ENCODE assay signal across 8 cellular contexts in genomic region chr15:99614749-99615288, GRCh38. TPM values are rescaled to one million over a fixed set of nuclear protein-coding genes. Genes with fewer than 3 reads are reported as not detected.
DNase-seq lines count a peak whose midpoint lies in the region; ATAC-seq, FAIRE-seq and TF ChIP-seq lines count a peak whose summit lies in the region.

No MANE protein-coding gene starts in this region.

- H3K23ac ChIP-seq in mesendoderm (ENCODE audit: low read length): no peak overlapping the region

- H3K18ac ChIP-seq in mesendoderm (ENCODE audit: low read length): no peak overlapping the region

- H3K4me1 ChIP-seq in CD4-positive, CD25-positive, alpha-beta regulatory T cell (ENCODE audit: control insufficient read depth, insufficient read depth, low read length, poor library complexity, severe bottlenecking): peaks cover 5% of the 10 kb centered on the region
- H3K4me1 ChIP-seq in K562 (replicated peaks in 1 of 2; ENCODE audit: control insufficient read depth in 2 of 2, insufficient read depth in 2 of 2, low read length in 2 of 2): peaks cover 0 to 17% of the 10 kb centered on the region in 2 experiments; a peak in 2 of 5 replicates
- peaks cover 2% of the 10 kb centered on the region for H3K4me1 ChIP-seq in mesendoderm (ENCODE audit: control insufficient read depth, low read depth, low read length)
- H3K4me1 ChIP-seq in ovary (ENCODE audit: insufficient read depth): peaks cover 13% of the 10 kb centered on the region

- no peak overlapping the region for H3K56ac ChIP-seq in mesendoderm (ENCODE audit: low read length)

- H2AK5ac ChIP-seq in mesendoderm (ENCODE audit: low read length): no peak overlapping the region

- intact Hi-C loops in K562 (cut with micrococcal nuclease): loop anchor here (5.0 kb wide), 1 partner anchor 48 kb away; the partner anchor contains the start of gene MEF2A
- intact Hi-C loops in ovary (cut with DNase I): no loop called here

- H3K4me3 Mint-ChIP-seq in CD4-positive, CD25-positive, alpha-beta regulatory T cell: no peak overlapping the region

- TF ChIP-seq POLR2A in K562 (conservative IDR thresholded peaks at IDR 0.05) (no peak), ovary (IDR thresholded peaks at IDR 0.05) (no peak)

- CTCF ChIA-PET in K562 (lab: Yijun Ruan, JAX; ENCODE audit: low intra/inter-chr PET ratio): no interaction called here

- TF ChIP-seq CTCF in K562 (IDR thresholded peaks at IDR 0.05 in 2 of 3, conservative IDR thresholded peaks at IDR 0.05 in 1 of 3; ENCODE audit: insufficient read depth in 2 of 3, low read depth in 1 of 3, low read length in 3 of 3) (no peak), ovary (IDR thresholded peaks at IDR 0.05) (no peak)

- H3K4me1 Mint-ChIP-seq in CD4-positive, CD25-positive, alpha-beta regulatory T cell: peaks cover 32 to 68% (median 47%) of the 10 kb centered on the region in 4 donors

- H3K9me3 ChIP-seq in CD4-positive, CD25-positive, alpha-beta regulatory T cell (ENCODE audit: control insufficient read depth in 2 of 2, low read length in 2 of 2): no peaks in the 10 kb centered on the region
- H3K9me3 ChIP-seq in K562 (replicated peaks; ENCODE audit: control insufficient read depth, insufficient read depth, low read depth, low read length) (no peaks in the 10 kb centered on the region), ovary (no peaks in the 10 kb centered on the region)

- H3K27me3 Mint-ChIP-seq in CD4-positive, CD25-positive, alpha-beta regulatory T cell: no peaks in the 10 kb centered on the region

- no peaks in the 10 kb centered on the region for H3K79me1 ChIP-seq in mesendoderm (ENCODE audit: low read length)

- no peaks in the 10 kb centered on the region for H4K20me1 ChIP-seq in K562 (replicated peaks; ENCODE audit: control insufficient read depth, insufficient read depth, low read length)

- H2BK15ac ChIP-seq in mesendoderm (replicated peaks; ENCODE audit: low read depth): no peak overlapping the region

- H2BK5ac ChIP-seq in mesendoderm (ENCODE audit: low read length): no peak overlapping the region

- POLR2A ChIA-PET in K562 (lab: Yijun Ruan, JAX): interaction anchor here (1.0 kb wide), 2 partner anchors 48 to 81 kb away, joined by 3 to 6 read pairs; no protein-coding TSS in a partner anchor

- TF ChIP-seq EP300 in K562 (IDR thresholded peaks at IDR 0.05; ENCODE audit: low read length): no peak
- TF ChIP-seq EP300 in ovary (IDR thresholded peaks at IDR 0.05): no peak

- no peak overlapping the region for H3K27ac ChIP-seq in CD4-positive, CD25-positive, alpha-beta regulatory T cell (ENCODE audit: insufficient read depth, low read length, poor library complexity, severe bottlenecking)
- H3K27ac ChIP-seq in K562 (ENCODE audit: extremely low read depth, low read depth, low read length): peak overlapping the region; percentile 1; the same call in 1 of the 3 replicates
- H3K27ac ChIP-seq in mesendoderm (ENCODE audit: low read depth, low read length): no peak overlapping the region
- no peak overlapping the region for H3K27ac ChIP-seq in ovary

- no peaks in the 10 kb centered on the region for H3K36me3 ChIP-seq in CD4-positive, CD25-positive, alpha-beta regulatory T cell (ENCODE audit: control insufficient read depth, insufficient read depth, low read length)
- H3K36me3 ChIP-seq in K562 (ENCODE audit: control insufficient read depth, insufficient read depth, low read length): no peaks in the 10 kb centered on the region
- H3K36me3 ChIP-seq in mesendoderm (ENCODE audit: control insufficient read depth, insufficient read depth, low read length): no peaks in the 10 kb centered on the region
- no peaks in the 10 kb centered on the region for H3K36me3 ChIP-seq in ovary

- no peak overlapping the region for H3K4me3 ChIP-seq in CD4-positive, CD25-positive, alpha-beta regulatory T cell (ENCODE audit: low read depth, low read length)
- H3K4me3 ChIP-seq in K562 (no peak overlapping the region), mesendoderm (ENCODE audit: low read length) (no peak overlapping the region), ovary (no peak overlapping the region)

- peak overlapping the region in 2 of 3 donors; percentile 13 to 90 for H3K27ac Mint-ChIP-seq in CD4-positive, CD25-positive, alpha-beta regulatory T cell

- FAIRE-seq in K562 (lab: Jason Lieb, UNC): no peak

- H4K8ac ChIP-seq in mesendoderm (ENCODE audit: low read depth, low read length): no peak overlapping the region

- 0% methylated on average over 1 of the region's 1 CpG for WGBS in K562 (ENCODE audit: insufficient coverage, low coverage, missing lambda C conversion rate)
- no CpG with 5 or more reads among the region's 1 CpG for WGBS in mesendoderm (ENCODE audit: extremely low coverage, insufficient coverage, low lambda C conversion rate)
- 57 to 62% (median 61%) methylated on average over 1 of the region's 1 CpG for WGBS in ovary, 3 donors

- H3K36me3 Mint-ChIP-seq in CD4-positive, CD25-positive, alpha-beta regulatory T cell: peaks cover 5% of the 10 kb centered on the region

- no peak overlapping the region for H3K4ac ChIP-seq in mesendoderm (ENCODE audit: low read depth, low read length)

- no peak overlapping the region for H2BK120ac ChIP-seq in mesendoderm (ENCODE audit: low read depth, low read length)

- no peaks in the 10 kb centered on the region for H3K27me3 ChIP-seq in CD4-positive, CD25-positive, alpha-beta regulatory T cell (ENCODE audit: control insufficient read depth, insufficient read depth, low read length)
- no peaks in the 10 kb centered on the region for H3K27me3 ChIP-seq in K562 (ENCODE audit: control insufficient read depth in 2 of 2, insufficient read depth in 2 of 2, low read length in 2 of 2)
- no peaks in the 10 kb centered on the region for H3K27me3 ChIP-seq in mesendoderm (ENCODE audit: insufficient read depth, low read length, poor library complexity)
- no peaks in the 10 kb centered on the region for H3K27me3 ChIP-seq in ovary

- no peak for DNase-seq in CD4-positive, CD25-positive, alpha-beta regulatory T cell
- peak in 1 of 4 experiments; percentile 21 for DNase-seq in K562 (ENCODE audit: extremely low read depth in 1 of 4, low spot score in 3 of 4)
- peak; percentile 61 for DNase-seq in mesendoderm
- no peak for DNase-seq in NCI-H524 treated with DMSO at 0.1 percent for 48 hours (lab: John Stamatoyannopoulos, UW)
- no peak for DNase-seq in ovary
- no peak for DNase-seq in NCI-H82 (lab: John Stamatoyannopoulos, UW)
- DNase-seq in NCI-H510A (lab: John Stamatoyannopoulos, UW): no peak

- ATAC-seq in CD4-positive, CD25-positive, alpha-beta regulatory T cell (ENCODE audit: low read depth in 2 of 2): no peak
- ATAC-seq in HG02642 (IDR thresholded peaks at IDR 0.05; ENCODE audit: poor library complexity, unreplicated experiment) (peak; percentile 62), K562 (peak; percentile 56)

- no peak overlapping the region for H3K9ac ChIP-seq in K562 (ENCODE audit: insufficient read depth in 1 of 2, low read depth in 2 of 2, low read length in 2 of 2)
- H3K9ac ChIP-seq in mesendoderm (ENCODE audit: low read length): no peak overlapping the region

- H3K79me2 ChIP-seq in K562 (ENCODE audit: control insufficient read depth, insufficient read depth, low read length) (no peaks in the 10 kb centered on the region; the same call in 2 of the 3 replicates), mesendoderm (ENCODE audit: control insufficient read depth, insufficient read depth, low read length) (peaks cover 5% of the 10 kb centered on the region)

- BruUV-seq in K562 (replicated peaks; lab: Mats Ljungman, UMichigan): no TSS peak

- no peaks in the 10 kb centered on the region for H3K9me1 ChIP-seq in K562 (ENCODE audit: control insufficient read depth, insufficient read depth, low read length)

- H3K4me2 ChIP-seq in K562 (ENCODE audit: insufficient read depth, low read length): no peak overlapping the region
- H3K4me2 ChIP-seq in mesendoderm (ENCODE audit: low read length): no peak overlapping the region

- H3K9me3 Mint-ChIP-seq in CD4-positive, CD25-positive, alpha-beta regulatory T cell: peaks cover 0 to 3% (median 0%) of the 10 kb centered on the region in 7 donors

- no peak for TF ChIP-seq RAD21 in K562 (CRISPR knock-in tag; conservative IDR thresholded peaks at IDR 0.05 in 1 of 2, IDR thresholded peaks at IDR 0.05 in 1 of 2)

- no peak overlapping the region for H4K5ac ChIP-seq in mesendoderm (ENCODE audit: low read length)

- in situ Hi-C loops in K562 (cut with MboI): no loop called here

- no peak overlapping the region for H2AFZ ChIP-seq in K562 (ENCODE audit: low read depth, low read length)

TF ChIP-seq in K562, 482 proteins besides CTCF, POLR2A, EP300 and RAD21 (continues in another document):
- TF ChIP-seq ELF4 (CRISPR knock-in tag; IDR thresholded peaks at IDR 0.05): no peak

RNA-seq across cellular contexts. Expression of gene MEF2A, which starts 49.0 kb away (rescaled TPM):
- 24.2 TPM for total RNA-seq in CD4-positive, CD25-positive, alpha-beta regulatory T cell
- polyA plus RNA-seq in CD4-positive, CD25-positive, alpha-beta regulatory T cell: 10 to 100 TPM in 3 of 4 donors, 1 to 10 TPM in 1; 7.2 to 14.9 (median 10.2) TPM
- 8.8 and 37.5 TPM in 2 replicates for total RNA-seq in K562 (2011; cell fraction: chromatin; rRNA removed; ENCODE audit: low replicate concordance)
- total RNA-seq in K562 (2011; cell fraction: nucleolus; rRNA removed): 4.5 and 5.9 TPM in 2 replicates
- total RNA-seq in K562 (2011; cell fraction: nucleoplasm; rRNA removed): 6.2 and 9.9 TPM in 2 replicates
- 7.7 and 7.8 TPM in 2 replicates for total RNA-seq in K562 (2014; rRNA removed)
- 10.6 and 10.7 TPM in 2 replicates for total RNA-seq in K562 (2014; rRNA removed; fragmentation: Illumina TruSeq; extraction: Trizol)
- 7.6 and 8.3 TPM in 2 replicates for total RNA-seq in K562 (2015; rRNA removed; fragmentation: Illumina TruSeq; extraction: Trizol)
- total RNA-seq in K562 (2021): 9.6 and 10.9 TPM in 2 replicates
- polyA plus RNA-seq in K562 (2011; rRNA removed): 8.8 and 9.7 TPM in 2 replicates
- polyA plus RNA-seq in K562 (2011; cell fraction: cytosol; rRNA removed): 5.3 and 5.4 TPM in 2 replicates
- polyA plus RNA-seq in K562 (2011; cell fraction: nucleus; rRNA removed): 14.6 and 15.6 TPM in 2 replicates
- 5.6 and 7.3 TPM in 2 replicates for polyA plus RNA-seq in K562 (2012)
- 8.7 and 9.1 TPM in 2 replicates for polyA plus RNA-seq in K562 (2014; fragmentation: Illumina TruSeq; extraction: Trizol)
- polyA plus RNA-seq in K562 (2014; fragmentation: Nextera tagmentation; extraction: Ambion mirVana): 1 to 10 TPM; 1.6 to 2.1 TPM
- polyA plus RNA-seq in K562 (2014; rRNA removed): 7.6 and 18.7 TPM in 2 replicates
- polyA minus RNA-seq in K562 (2011; rRNA and poly(A)+ RNA removed): 8.9 and 9.9 TPM in 2 replicates
- polyA minus RNA-seq in K562 (2011; cell fraction: cytosol; rRNA and poly(A)+ RNA removed): 5.5 and 6.5 TPM in 2 replicates
- 11.2 and 14.4 TPM in 2 replicates for polyA minus RNA-seq in K562 (2011; cell fraction: nucleus; rRNA and poly(A)+ RNA removed)
- 13.8 TPM for polyA plus RNA-seq in mesendoderm (2013, experiment 1 of 2)
- polyA plus RNA-seq in mesendoderm (2013, experiment 2 of 2): 13.2 TPM
- 10 to 100 TPM; 43.2 to 82.7 (median 66.4) TPM for total RNA-seq in ovary
- 10 to 100 TPM; 25.5 to 58.9 TPM for polyA plus RNA-seq in ovary

Comparison
In these comparisons a context has a peak if more than half of its experiments do, and no peak if none do; other contexts are left out.
1. ATAC-seq: peak in HG02642 (single experiment) and K562 (single experiment); none in CD4-positive, CD25-positive, alpha-beta regulatory T cell (0 of 2).